Comparison of ENCODE assay signal across 9 cellular contexts in the genomic region with DNA sequence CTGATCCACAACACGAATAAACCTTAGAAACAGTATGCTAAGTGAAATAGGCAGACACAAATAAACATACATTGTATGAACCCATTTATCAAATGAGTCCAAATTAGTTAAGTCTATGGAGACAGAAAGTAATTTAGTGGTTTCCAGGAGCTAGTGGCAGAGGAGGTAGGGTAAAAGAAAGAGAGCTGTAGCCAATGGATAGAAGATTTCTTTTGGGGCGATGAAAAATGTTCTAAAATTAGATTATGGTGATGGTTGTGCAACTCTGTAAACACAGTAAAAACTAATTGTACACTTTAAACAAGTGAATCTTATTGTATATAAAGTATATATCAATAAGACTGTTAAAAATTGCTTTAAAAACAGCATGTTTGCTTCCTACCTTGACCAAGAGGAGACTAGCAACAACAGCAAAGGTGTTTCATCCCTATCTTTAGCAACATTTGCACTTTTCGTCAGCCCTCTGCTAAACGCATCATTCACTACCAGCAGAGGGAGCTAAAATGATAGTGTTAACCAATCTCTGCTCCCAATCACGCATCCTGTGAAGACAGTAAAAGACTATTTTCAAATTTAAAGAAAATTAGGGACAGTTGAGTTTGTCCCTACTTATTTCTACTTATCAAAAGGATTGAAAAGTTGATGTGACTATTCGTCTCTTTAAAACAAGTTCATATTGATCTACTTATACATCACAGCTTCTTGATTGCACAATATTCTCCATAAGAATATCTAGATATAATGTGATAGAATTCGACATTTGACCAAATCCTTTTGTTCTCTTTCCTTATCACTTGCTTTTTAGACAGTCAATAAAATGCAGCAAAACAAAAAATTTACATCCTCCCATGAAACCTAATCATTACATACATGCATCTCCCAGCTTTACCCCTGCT. TPM values are rescaled to one million over a fixed set of nuclear protein-coding genes. Genes with fewer than 3 reads are reported as not detected.
DNase-seq lines count a peak whose midpoint lies in the region; ATAC-seq and TF ChIP-seq lines count a peak whose summit lies in the region.
"Had no signal": no experiment of that assay in that cellular context is flagged by ENCODE, and none has a peak within 500 bp of the region (broad histone marks: within the 10 kb centered on the region; RNA-seq: fewer than 3 reads in every experiment).

No MANE protein-coding gene starts in this region.

- intact Hi-C loops in CD8-positive, alpha-beta T cell (cut with DNase I, micrococcal nuclease), result loop anchor here (1.0 to 5.0 kb wide), 5 partner anchors 137 to 332 kb away; no protein-coding TSS in a partner anchor

- no peaks in the 10 kb centered on the region for H3K4me1 Mint-ChIP-seq in CD8-positive, alpha-beta T cell (ENCODE audit: low read depth)

- peak in 1 of 7 experiments; percentile 9 for DNase-seq in CD8-positive, alpha-beta T cell
- DNase-seq in NCI-H2029 (lab: John Stamatoyannopoulos, UW), result peak; percentile 40
- DNase-seq in WERI-Rb-1, result peak; percentile 38
- peak; percentile 42 for DNase-seq in putamen (ENCODE audit: low spot score)
- no peak for DNase-seq in MG63

- H3K4me3 ChIP-seq in CD8-positive, alpha-beta T cell (ENCODE audit: low read depth, low read length), result no peak overlapping the region
- H3K4me3 ChIP-seq in WERI-Rb-1 (ENCODE audit: low read depth, low read length) (no peak overlapping the region), gastroesophageal sphincter (no peak overlapping the region), MG63 (no peak overlapping the region)
- H3K4me3 ChIP-seq: skin epidermis had no signal

- POLR2A ChIA-PET in CD8-positive, alpha-beta T cell (lab: Charles Lee), result interaction anchor here (0.5 to 1.5 kb wide), 2 partner anchors 332 to 335 kb away, joined by 3 to 6 read pairs; no protein-coding TSS in a partner anchor

- TF ChIP-seq POLR2A in gastroesophageal sphincter (IDR thresholded peaks at IDR 0.05), result no peak

- no peak overlapping the region for H3K27ac Mint-ChIP-seq in CD8-positive, alpha-beta T cell

- CTCF ChIA-PET in CD8-positive, alpha-beta T cell (lab: Charles Lee), result interaction anchor here (0.9 to 4.0 kb wide), 13 partner anchors 13 to 1536 kb away, joined by 3 to 81 read pairs (median 5); no protein-coding TSS in a partner anchor

- no peak overlapping the region for H3K27ac ChIP-seq in CD8-positive, alpha-beta T cell (ENCODE audit: low read depth, low read length)
- H3K27ac ChIP-seq in WERI-Rb-1, result no peak overlapping the region
- no peak overlapping the region for H3K27ac ChIP-seq in gastroesophageal sphincter
- H3K27ac ChIP-seq: skin epidermis had no signal

- no peaks in the 10 kb centered on the region for H3K36me3 Mint-ChIP-seq in CD8-positive, alpha-beta T cell

- peaks cover 11% of the 10 kb centered on the region for H3K9me3 Mint-ChIP-seq in CD8-positive, alpha-beta T cell

- peak; percentile 68 for TF ChIP-seq CTCF in CD8-positive, alpha-beta T cell (IDR thresholded peaks at IDR 0.05)
- TF ChIP-seq CTCF in WERI-Rb-1 (IDR thresholded peaks at IDR 0.05; ENCODE audit: low read depth, low read length) (peak; percentile 66), gastroesophageal sphincter (IDR thresholded peaks at IDR 0.05) (peak; percentile 24 to 60 (median 44))

- H3K27me3 ChIP-seq in CD8-positive, alpha-beta T cell (ENCODE audit: insufficient read depth, low read length), result no peaks in the 10 kb centered on the region
- H3K27me3 ChIP-seq in WERI-Rb-1 (ENCODE audit: insufficient read depth, low read depth, severe bottlenecking), result no peaks in the 10 kb centered on the region
- no peaks in the 10 kb centered on the region for H3K27me3 ChIP-seq in gastroesophageal sphincter
- H3K27me3 ChIP-seq in MG63, result no peaks in the 10 kb centered on the region

- peaks cover 3% of the 10 kb centered on the region for H3K27me3 Mint-ChIP-seq in CD8-positive, alpha-beta T cell (ENCODE audit: low read depth)

- TF ChIP-seq EP300 in gastroesophageal sphincter (IDR thresholded peaks at IDR 0.05), result no peak

- ATAC-seq in CD8-positive, alpha-beta T cell, result no peak
- ATAC-seq in GM18520 (IDR thresholded peaks at IDR 0.05; ENCODE audit: unreplicated experiment) (peak; percentile 66), HG02981 (IDR thresholded peaks at IDR 0.05; ENCODE audit: unreplicated experiment) (peak; percentile 84), gastroesophageal sphincter (no peak)

- no peaks in the 10 kb centered on the region for H3K4me1 ChIP-seq in CD8-positive, alpha-beta T cell (ENCODE audit: insufficient read depth, low read length)
- no peaks in the 10 kb centered on the region for H3K4me1 ChIP-seq in gastroesophageal sphincter

- no peak overlapping the region for H3K4me3 Mint-ChIP-seq in CD8-positive, alpha-beta T cell

- no peaks in the 10 kb centered on the region for H3K9me3 ChIP-seq in CD8-positive, alpha-beta T cell (ENCODE audit: low read length)
- H3K9me3 ChIP-seq in WERI-Rb-1 (ENCODE audit: severe bottlenecking) (peaks cover 1% of the 10 kb centered on the region), gastroesophageal sphincter (peaks cover 0 to 10% (median 0%) of the 10 kb centered on the region in 3 donors), MG63 (peaks cover 4% of the 10 kb centered on the region)

- 23 to 25% methylated on average over 7 of the region's 7 CpGs for WGBS in gastroesophageal sphincter (ENCODE audit: low coverage in 1 of 2), 2 donors

- no peaks in the 10 kb centered on the region for H3K36me3 ChIP-seq in CD8-positive, alpha-beta T cell (ENCODE audit: insufficient read depth, low read length)
- H3K36me3 ChIP-seq in WERI-Rb-1 (no peaks in the 10 kb centered on the region), gastroesophageal sphincter (no peaks in the 10 kb centered on the region), MG63 (no peaks in the 10 kb centered on the region)

RNA-seq across cellular contexts. Expression of a gene that starts 24.0 kb away (rescaled TPM):
- not detected for total RNA-seq in CD8-positive, alpha-beta T cell
- under 1 TPM in 3 of 4 donors, not detected in 1; 0.12 to 0.47 (median 0.40) TPM for total RNA-seq in gastroesophageal sphincter
- not detected in 2 replicates for total RNA-seq in MG63 (2014; rRNA removed; shearing (Covaris generic); ENCODE audit: low replicate concordance)

Comparison
In these comparisons a context has a peak if more than half of its experiments do, and no peak if none do; other contexts are left out.
1. ATAC-seq: peak in GM18520 (single experiment) and HG02981 (single experiment); none in CD8-positive, alpha-beta T cell (single experiment) and gastroesophageal sphincter (single experiment).
2. Peak in every context shown above with its lines, with median percentiles within 50 percentile points of each other: CTCF ChIP-seq.